ENCODE assay signal across 1 cellular context in the genomic region with DNA sequence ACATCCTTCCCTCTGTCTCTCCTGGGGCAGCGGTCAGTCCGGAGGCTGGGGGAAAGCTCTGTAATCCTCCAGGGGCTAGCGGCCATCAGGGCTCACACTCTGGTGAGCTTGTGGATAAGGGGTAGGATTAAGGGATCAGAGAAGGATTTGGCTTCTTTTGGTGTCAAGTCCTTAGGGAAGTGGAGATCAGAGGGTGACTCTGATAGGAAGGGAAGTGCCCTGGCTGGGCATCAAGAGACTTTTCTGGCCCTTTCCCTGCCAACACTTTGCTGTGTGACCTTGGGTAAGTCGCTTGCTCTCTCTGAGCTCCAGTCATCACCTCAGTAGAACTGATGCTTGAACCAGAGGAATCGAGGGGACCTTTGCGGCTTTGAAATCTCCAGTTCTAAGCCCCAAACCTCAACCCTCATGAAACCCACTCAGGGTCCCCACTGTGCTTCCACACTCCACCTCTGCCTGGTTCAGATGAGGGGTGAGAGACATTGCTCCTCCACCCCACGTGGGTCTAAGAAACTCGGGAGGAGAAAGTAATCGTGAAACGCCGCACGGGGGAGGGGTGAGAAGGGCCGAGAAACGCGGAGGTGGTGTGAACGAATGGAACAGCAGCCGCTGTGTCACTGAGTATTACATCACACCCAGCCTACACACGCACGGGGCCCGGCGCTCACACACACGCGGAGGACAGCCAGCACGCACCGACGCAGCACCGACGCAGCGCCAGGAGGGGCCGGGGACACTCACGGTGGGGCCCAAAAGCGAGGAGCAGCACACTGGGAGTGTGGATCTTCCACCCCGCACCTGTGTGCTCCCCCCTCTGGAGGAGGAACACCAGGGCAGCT.
TF ChIP-seq lines count a peak whose summit lies in the region.

No MANE protein-coding gene starts in this region.

TF ChIP-seq in H1, 55 proteins besides CTCF, POLR2A, EP300 and RAD21:
- peak; percentile 28 for TF ChIP-seq ASH2L (IDR thresholded peaks at IDR 0.05; ENCODE audit: low read length)
- TF ChIP-seq HDAC2 (IDR thresholded peaks at IDR 0.05; ENCODE audit: borderline replicate concordance in 1 of 2, low read depth in 2 of 2, low read length in 2 of 2): peak in 1 of 2 experiments; percentile 92; a peak in 2 of 4 replicates
- peak; percentile 94 for TF ChIP-seq KDM1A (IDR thresholded peaks at IDR 0.05; ENCODE audit: borderline replicate concordance, low read length)
- TF ChIP-seq, protein P1, sequence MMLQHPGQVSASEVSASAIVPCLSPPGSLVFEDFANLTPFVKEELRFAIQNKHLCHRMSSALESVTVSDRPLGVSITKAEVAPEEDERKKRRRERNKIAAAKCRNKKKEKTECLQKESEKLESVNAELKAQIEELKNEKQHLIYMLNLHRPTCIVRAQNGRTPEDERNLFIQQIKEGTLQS (IDR thresholded peaks at IDR 0.05; ENCODE audit: insufficient read depth, low read depth, low read length): no peak
- TF ChIP-seq CEBPB (IDR thresholded peaks at IDR 0.05; ENCODE audit: low read depth, low read length): peak; percentile 50; the same call in 1 of the 2 replicates
